Comparison of ENCODE assay signal across 8 cellular contexts in genomic region chr16:49592507-49593422, GRCh38.
DNase-seq lines count a peak whose midpoint lies in the region; ATAC-seq and TF ChIP-seq lines count a peak whose summit lies in the region.

No MANE protein-coding gene starts in this region.

- H3K36me3 Mint-ChIP-seq in CD14-positive monocyte = no peaks in the 10 kb centered on the region
- H3K36me3 Mint-ChIP-seq in activated T-helper 2 cell treated with anti-CD3 and anti-CD28 coated beads, Interferon-gamma antibody, Interleukin-2, Interleukin-4, amounts not matched to agents 10 μg/mL and 5 μg/mL and 100 μg/mL, durations not matched to agents 14 hours and 24 hours and 36 hours (ENCODE audit: low read depth) = no peaks in the 10 kb centered on the region

- no peak overlapping the region for H3K4me3 ChIP-seq in ovary

- ATAC-seq in GM19351 (IDR thresholded peaks at IDR 0.05; ENCODE audit: unreplicated experiment) (peak; percentile 71), esophagus mucosa (peak; percentile 45), HG03108 (IDR thresholded peaks at IDR 0.05; ENCODE audit: unreplicated experiment) (no peak)

- H3K9me3 ChIP-seq in ovary = no peaks in the 10 kb centered on the region

- peaks cover 0 to 3% (median 0%) of the 10 kb centered on the region in 7 donors for H3K9me3 Mint-ChIP-seq in CD14-positive monocyte
- no peaks in the 10 kb centered on the region for H3K9me3 Mint-ChIP-seq in activated T-helper 2 cell treated with anti-CD3 and anti-CD28 coated beads, Interferon-gamma antibody, Interleukin-2, Interleukin-4, amounts not matched to agents 10 μg/mL and 5 μg/mL and 100 μg/mL, durations not matched to agents 14 hours and 24 hours and 36 hours

- H3K4me1 ChIP-seq in ovary (ENCODE audit: insufficient read depth) = peaks cover 8% of the 10 kb centered on the region

- H3K27me3 Mint-ChIP-seq in CD14-positive monocyte (ENCODE audit: low read depth in 3 of 3) = peaks cover 0 to 4% (median 2%) of the 10 kb centered on the region in 3 donors
- H3K27me3 Mint-ChIP-seq in activated T-helper 2 cell treated with anti-CD3 and anti-CD28 coated beads, Interferon-gamma antibody, Interleukin-2, Interleukin-4, amounts not matched to agents 10 μg/mL and 5 μg/mL and 100 μg/mL, durations not matched to agents 14 hours and 24 hours and 36 hours (ENCODE audit: low read depth) = peaks cover 9% of the 10 kb centered on the region

- no peak overlapping the region for H3K27ac ChIP-seq in ovary

- TF ChIP-seq POLR2A in ovary (IDR thresholded peaks at IDR 0.05) = no peak

- WGBS in ovary, 3 donors = 69 to 76% (median 74%) methylated on average over 13 of the region's 13 CpGs

- TF ChIP-seq EP300 in ovary (IDR thresholded peaks at IDR 0.05) = no peak

- DNase-seq in CD14-positive monocyte (ENCODE audit: low spot score) (no peak), MV-4-11 (lab: John Stamatoyannopoulos, UW) (peak; percentile 1), ovary (peak in 1 of 5 donors; percentile 18)
- peak; percentile 40 for DNase-seq in activated CD4-positive, alpha-beta T cell treated with anti-CD3 and anti-CD28 coated beads, Interleukin-2, amount 50 U/mL, for 1 hour
- DNase-seq in activated T-helper 2 cell treated with anti-CD3 and anti-CD28 coated beads, Interferon-gamma antibody, Interleukin-2, Interleukin-4, amounts not matched to agents 10 μg/mL and 5 μg/mL and 100 μg/mL, durations not matched to agents 14 hours and 24 hours and 36 hours (ENCODE audit: low spot score) = no peak

- peak overlapping the region in 1 of 7 donors; percentile 20 for H3K27ac Mint-ChIP-seq in CD14-positive monocyte
- H3K27ac Mint-ChIP-seq in activated T-helper 2 cell treated with anti-CD3 and anti-CD28 coated beads, Interferon-gamma antibody, Interleukin-2, Interleukin-4, amounts not matched to agents 10 μg/mL and 5 μg/mL and 100 μg/mL, durations not matched to agents 14 hours and 24 hours and 36 hours = no peak overlapping the region

- no peak overlapping the region for H3K4me3 Mint-ChIP-seq in CD14-positive monocyte
- H3K4me3 Mint-ChIP-seq in activated T-helper 2 cell treated with anti-CD3 and anti-CD28 coated beads, Interferon-gamma antibody, Interleukin-2, Interleukin-4, amounts not matched to agents 10 μg/mL and 5 μg/mL and 100 μg/mL, durations not matched to agents 14 hours and 24 hours and 36 hours (ENCODE audit: low read depth) = no peak overlapping the region

- TF ChIP-seq CTCF in CD14-positive monocyte (IDR thresholded peaks at IDR 0.05) (peak; percentile 79), ovary (IDR thresholded peaks at IDR 0.05) (peak; percentile 27 to 47 (median 39))

- peaks cover 14% of the 10 kb centered on the region for H3K4me1 Mint-ChIP-seq in CD14-positive monocyte
- H3K4me1 Mint-ChIP-seq in activated T-helper 2 cell treated with anti-CD3 and anti-CD28 coated beads, Interferon-gamma antibody, Interleukin-2, Interleukin-4, amounts not matched to agents 10 μg/mL and 5 μg/mL and 100 μg/mL, durations not matched to agents 14 hours and 24 hours and 36 hours (ENCODE audit: low read depth) = peaks cover 2% of the 10 kb centered on the region

- H3K27me3 ChIP-seq in ovary = no peaks in the 10 kb centered on the region

- intact Hi-C loops in CD14-positive monocyte (cut with micrococcal nuclease) = loop anchor here (5.0 to 10.0 kb wide), 3 partner anchors 98 to 185 kb away; no protein-coding TSS in a partner anchor
- intact Hi-C loops in ovary (cut with DNase I) = loop anchor here in 1 of 4 donors (5.0 kb wide), 2 partner anchors 80 to 95 kb away; no protein-coding TSS in a partner anchor
- intact Hi-C loops in activated T-helper 2 cell treated with anti-CD3 and anti-CD28 coated beads, Interferon-gamma antibody, Interleukin-2, Interleukin-4, amounts not matched to agents 10 μg/mL and 5 μg/mL and 100 μg/mL, durations not matched to agents 14 hours and 24 hours and 36 hours (cut with micrococcal nuclease) = loop anchor here (2.0 kb wide), 1 partner anchor 184 kb away; no protein-coding TSS in a partner anchor

- H3K36me3 ChIP-seq in ovary = no peaks in the 10 kb centered on the region

Comparison
In these comparisons a context has a peak if more than half of its experiments do, and no peak if none do; other contexts are left out.
1. DNase-seq: peak in MV-4-11 (single experiment) and activated CD4-positive, alpha-beta T cell treated with anti-CD3 and anti-CD28 coated beads, Interleukin-2, amount 50 U/mL, for 1 hour (single experiment); none in CD14-positive monocyte (single experiment) and activated T-helper 2 cell treated with anti-CD3 and anti-CD28 coated beads, Interferon-gamma antibody, Interleukin-2, Interleukin-4, amounts not matched to agents 10 μg/mL and 5 μg/mL and 100 μg/mL, durations not matched to agents 14 hours and 24 hours and 36 hours (single experiment).